Comparison of ENCODE assay signal across 18 cellular contexts in the genomic region with DNA sequence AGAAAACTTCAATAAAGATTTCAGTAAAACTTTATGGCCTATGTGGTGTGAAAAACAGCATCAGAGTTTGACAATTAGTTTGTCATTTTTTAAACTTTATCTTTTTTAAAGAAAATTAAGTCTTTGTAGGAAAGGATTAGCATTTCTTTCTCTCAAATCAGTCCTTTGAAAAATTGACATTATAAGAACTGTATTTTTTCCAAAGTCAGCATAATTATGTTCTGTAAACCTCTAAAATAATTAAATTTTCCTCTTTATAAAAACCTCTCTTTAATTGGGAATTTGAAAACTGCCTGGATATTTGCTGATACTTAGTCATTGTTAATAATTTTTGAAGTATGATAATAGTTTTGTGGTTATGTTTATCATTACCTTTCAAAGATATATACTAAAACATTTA.
"Had no signal": no experiment of that assay in that cellular context is flagged by ENCODE, and none has a peak within 500 bp of the region (broad histone marks: within the 10 kb centered on the region; RNA-seq: fewer than 3 reads in every experiment).

No MANE protein-coding gene starts in this region.

- H3K36me3 ChIP-seq: breast epithelium, gastroesophageal sphincter, prostate gland, sigmoid colon had no signal

- H3K4me3 Mint-ChIP-seq: activated naive CD8-positive, alpha-beta T cell treated with anti-CD3 and anti-CD28 coated beads for 36 hours; activated T-cell treated with anti-CD3 and anti-CD28 coated beads, Interleukin-2, amount 50 U/mL, for 4 hours; memory B cell; natural killer cell treated with Interleukin-12 subunit alpha and Interleukin-12 subunit beta and Interleukin-15 and Interleukin-18, amount 100 ng/mL, for 72 hours; T-helper 2 cell treated with Interferon-gamma antibody and Interleukin-4, amounts not matched to agents 5 μg/mL and 100 μg/mL, for 36 hours had no signal

- H3K27ac ChIP-seq: breast epithelium, prostate gland, suprapubic skin had no signal

- H3K4me3 ChIP-seq: prostate gland, suprapubic skin had no signal

- H3K4me1 ChIP-seq: breast epithelium, gastroesophageal sphincter, prostate gland, suprapubic skin had no signal

- H3K27ac Mint-ChIP-seq: activated naive CD8-positive, alpha-beta T cell treated with anti-CD3 and anti-CD28 coated beads for 36 hours; memory B cell; natural killer cell treated with Interleukin-12 subunit alpha and Interleukin-12 subunit beta and Interleukin-15 and Interleukin-18, amount 100 ng/mL, for 72 hours; T-helper 2 cell treated with Interferon-gamma antibody and Interleukin-4, amounts not matched to agents 5 μg/mL and 100 μg/mL, for 36 hours had no signal

- H3K4me1 Mint-ChIP-seq: memory B cell had no signal

- H3K27me3 ChIP-seq: breast epithelium, gastroesophageal sphincter, sigmoid colon, suprapubic skin had no signal

- H3K27me3 Mint-ChIP-seq: activated naive CD8-positive, alpha-beta T cell treated with anti-CD3 and anti-CD28 coated beads for 36 hours; memory B cell; natural killer cell treated with Interleukin-12 subunit alpha and Interleukin-12 subunit beta and Interleukin-15 and Interleukin-18, amount 100 ng/mL, for 72 hours had no signal

- ATAC-seq: activated T-cell treated with anti-CD3 and anti-CD28 coated beads, Interleukin-2, amount 50 U/mL, for 4 hours; gastroesophageal sphincter; left colon; natural killer cell treated with Interleukin-12 subunit alpha and Interleukin-12 subunit beta and Interleukin-15 and Interleukin-18, amount 100 ng/mL, for 72 hours; stimulated activated naive CD8-positive, alpha-beta T cell treated with anti-CD3 and anti-CD28 coated beads, Interleukin-15, Interleukin-2, amounts not matched to agents 100 U/mL and 50 U/mL, for 24 hours had no signal

- DNase-seq: activated effector memory CD4-positive, alpha-beta T cell treated with anti-CD3 and anti-CD28 coated beads, Interleukin-2, amount 50 U/mL, for 16 hours; activated naive CD8-positive, alpha-beta T cell treated with anti-CD3 and anti-CD28 coated beads for 36 hours; activated T-cell treated with anti-CD3 and anti-CD28 coated beads, Interleukin-2, amount 50 U/mL, for 4 hours; aorta; left colon; nucleus accumbens; sigmoid colon; stimulated activated CD4-positive, alpha-beta T cell treated with anti-CD3 and anti-CD28 coated beads, Interleukin-2, amount 100 ng/mL, for 48 hours; stimulated activated naive CD8-positive, alpha-beta T cell treated with anti-CD3 and anti-CD28 coated beads, Interleukin-15, Interleukin-2, amounts not matched to agents 100 U/mL and 50 U/mL, for 24 hours had no signal

- FAIRE-seq: endothelial cell of umbilical vein, urothelium cell line had no signal

- H3K9me3 ChIP-seq: breast epithelium, gastroesophageal sphincter, prostate gland, sigmoid colon had no signal

- H3K9me3 Mint-ChIP-seq: natural killer cell treated with Interleukin-12 subunit alpha and Interleukin-12 subunit beta and Interleukin-15 and Interleukin-18, amount 100 ng/mL, for 72 hours had no signal
